In the genomic region with DNA sequence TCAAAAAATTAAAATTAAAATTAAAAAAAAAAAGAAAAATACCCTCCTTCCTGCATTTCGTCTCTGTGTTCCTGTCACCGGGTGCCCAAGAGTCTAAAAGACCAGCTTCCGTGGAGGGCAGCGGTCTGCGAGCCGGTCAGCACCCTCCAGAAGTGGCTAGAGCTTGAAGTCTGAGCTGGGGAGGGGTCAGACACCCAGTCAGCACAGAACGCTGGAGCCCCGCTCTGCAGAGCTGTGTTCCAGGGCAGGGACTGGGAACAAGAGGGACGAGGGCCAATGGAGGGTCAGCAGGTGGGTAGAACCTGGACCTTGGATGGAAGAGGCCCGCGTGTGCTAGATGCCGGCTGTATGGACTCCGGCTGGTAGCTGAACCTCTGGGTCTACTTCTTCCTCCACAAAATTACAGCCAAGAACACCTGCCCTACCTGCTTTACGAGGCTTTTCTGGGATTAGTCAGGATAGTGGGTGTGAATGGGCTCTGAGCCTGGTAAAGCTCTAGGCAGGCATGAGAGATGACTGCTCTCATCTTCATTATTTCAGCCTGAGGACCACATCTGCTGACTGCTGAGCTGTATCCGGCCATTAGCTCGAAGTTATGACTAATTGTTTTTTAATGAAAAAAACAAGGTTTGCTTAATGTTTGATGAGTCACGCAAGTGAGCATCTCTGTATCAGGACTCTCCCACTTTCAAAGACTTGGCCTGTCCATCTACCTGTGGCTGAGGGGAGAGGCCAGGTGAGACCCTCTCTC, we compare ENCODE assay signal across 14 cellular contexts. TPM values are rescaled to one million over a fixed set of nuclear protein-coding genes. Genes with fewer than 3 reads are reported as not detected.
DNase-seq lines count a peak whose midpoint lies in the region; ATAC-seq and TF ChIP-seq lines count a peak whose summit lies in the region.
"Had no signal": no experiment of that assay in that cellular context is flagged by ENCODE, and none has a peak within 500 bp of the region (broad histone marks: within the 10 kb centered on the region; RNA-seq: fewer than 3 reads in every experiment).

No MANE protein-coding gene starts in this region.

- H3K36me3 ChIP-seq in RWPE2 (ENCODE audit: low read depth) (peaks cover 6% of the 10 kb centered on the region), HAP-1 (replicated peaks) (peaks cover 3% of the 10 kb centered on the region; the same call in 1 of the 2 replicates)

- peak overlapping the region; percentile 29 for H3K27ac ChIP-seq in RWPE2 (ENCODE audit: poor library complexity, severe bottlenecking)
- H3K27ac ChIP-seq: esophagus muscularis mucosa had no signal

- in situ Hi-C loops in HAP-1 (cut with MboI; ENCODE audit: low sequenced_read_pairs) = no loop called here

- H3K4me1 ChIP-seq in RWPE2 (ENCODE audit: insufficient read depth, poor library complexity, severe bottlenecking) (peaks cover 9% of the 10 kb centered on the region), HAP-1 (no peaks in the 10 kb centered on the region)
- H3K4me1 ChIP-seq: esophagus muscularis mucosa had no signal

- H3K27me3 ChIP-seq in RWPE2 (ENCODE audit: insufficient read depth, poor library complexity, severe bottlenecking) (no peaks in the 10 kb centered on the region), HAP-1 (ENCODE audit: low read depth) (no peaks in the 10 kb centered on the region)
- H3K27me3 ChIP-seq: esophagus muscularis mucosa, suprapubic skin had no signal

- no peak for DNase-seq in activated CD4-positive, CD25-positive, alpha-beta regulatory T cell treated with anti-CD3 and anti-CD28 coated beads, Interleukin-2, amount 50 U/mL, for 72 hours
- DNase-seq in RWPE2 (ENCODE audit: low spot score) = peak; percentile 74
- peak; percentile 87 for DNase-seq in fibroblast of mammary gland (ENCODE audit: low read depth)
- peak; percentile 7 for DNase-seq in pulmonary artery endothelial cell (ENCODE audit: low read depth, low spot score)
- no peak for DNase-seq in activated T-cell treated with anti-CD3 and anti-CD28 coated beads, Interleukin-2, amount 50 U/mL, for 48 hours
- no peak for DNase-seq in HAP-1 (ENCODE audit: low spot score in 2 of 2)
- DNase-seq: 8988T; activated CD4-positive, CD25-positive, alpha-beta regulatory T cell; NCI-H524 treated with DMSO at 0.1 percent for 48 hours had no signal

- H3K4me3 ChIP-seq in RWPE2 (ENCODE audit: severe bottlenecking) (no peak overlapping the region), fibroblast of mammary gland (ENCODE audit: control insufficient read depth, low read depth, low read length) (no peak overlapping the region), HAP-1 (no peak overlapping the region)
- H3K4me3 ChIP-seq: esophagus muscularis mucosa, K562, suprapubic skin had no signal

- H3K9me3 ChIP-seq in RWPE2 (ENCODE audit: severe bottlenecking) = no peaks in the 10 kb centered on the region
- no peaks in the 10 kb centered on the region for H3K9me3 ChIP-seq in HAP-1
- H3K9me3 ChIP-seq: esophagus muscularis mucosa, suprapubic skin had no signal

- TF ChIP-seq CTCF in RWPE2 (IDR thresholded peaks at IDR 0.05; ENCODE audit: poor library complexity, severe bottlenecking) = no peak
- no peak for TF ChIP-seq CTCF in fibroblast of mammary gland (conservative IDR thresholded peaks at IDR 0.05; ENCODE audit: control insufficient read depth, insufficient read depth, low read depth, low read length)

- peak; percentile 46 to 76 for ATAC-seq in activated CD4-positive, CD25-positive, alpha-beta regulatory T cell treated with anti-CD3 and anti-CD28 coated beads, Interleukin-2, amount 50 U/mL, for 24 hours
- peak; percentile 100 for ATAC-seq in RWPE2 (ENCODE audit: low read depth)
- no peak for ATAC-seq in HG03139 (IDR thresholded peaks at IDR 0.05; ENCODE audit: unreplicated experiment)

RNA-seq across cellular contexts. Expression of a gene that starts 5.9 kb away (rescaled TPM):
- total RNA-seq in pulmonary artery endothelial cell = 0.33 and 0.78 TPM in 2 replicates

RNA-seq across cellular contexts. Expression of a gene that starts 32.8 kb away (rescaled TPM):
- total RNA-seq in pulmonary artery endothelial cell = 19.5 and 21.8 TPM in 2 replicates

RNA-seq across cellular contexts. Expression of a gene that starts 33.3 kb away (rescaled TPM):
- total RNA-seq in pulmonary artery endothelial cell = 13.1 and 17.7 TPM in 2 replicates

RNA-seq across cellular contexts. Expression of a gene that starts 45.7 kb away (rescaled TPM):
- total RNA-seq in pulmonary artery endothelial cell = not detected in 2 replicates

Comparison
In these comparisons a context has a peak if more than half of its experiments do, and no peak if none do; other contexts are left out.
1. DNase-seq: peak in RWPE2 (single experiment), fibroblast of mammary gland (single experiment) and pulmonary artery endothelial cell (single experiment); none in activated CD4-positive, CD25-positive, alpha-beta regulatory T cell treated with anti-CD3 and anti-CD28 coated beads, Interleukin-2, amount 50 U/mL, for 72 hours (single experiment), activated T-cell treated with anti-CD3 and anti-CD28 coated beads, Interleukin-2, amount 50 U/mL, for 48 hours (0 of 2) and HAP-1 (0 of 2).